14 cellular contexts compared by ENCODE assay signal in the genomic region with DNA sequence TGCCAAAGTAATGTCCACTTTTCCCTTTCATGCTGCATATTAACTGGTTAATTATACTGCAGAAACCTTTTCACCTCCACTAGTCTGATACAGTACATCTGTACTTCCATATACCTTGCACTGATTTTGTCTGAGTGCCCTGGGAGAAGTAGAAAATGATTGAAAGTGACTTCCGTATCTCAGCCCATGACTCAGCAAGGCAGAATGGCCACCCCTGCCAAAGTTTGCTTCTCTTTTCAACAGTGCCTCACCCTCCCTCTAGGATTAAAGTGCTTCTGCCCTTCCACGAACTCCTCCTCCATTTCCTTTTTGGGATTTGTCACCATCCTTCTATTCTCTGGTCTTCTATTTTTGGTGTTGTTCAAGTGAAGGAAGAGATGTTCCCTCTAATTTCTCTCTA. TPM values are rescaled to one million over a fixed set of nuclear protein-coding genes. Genes with fewer than 3 reads are reported as not detected.
DNase-seq lines count a peak whose midpoint lies in the region; ATAC-seq and TF ChIP-seq lines count a peak whose summit lies in the region.
"Not testable (repeated sequence)": the region's sequence is repeated elsewhere in the genome, so short reads cannot be mapped to it uniquely, and the experiment has no call there.
"Had no signal": no experiment of that assay in that cellular context is flagged by ENCODE, and none has a peak within 500 bp of the region (broad histone marks: within the 10 kb centered on the region; RNA-seq: fewer than 3 reads in every experiment).

No MANE protein-coding gene starts in this region.

- not testable (repeated sequence) for TF ChIP-seq CTCF in AG10803 (conservative IDR thresholded peaks at IDR 0.05; ENCODE audit: low read length); H9 (conservative IDR thresholded peaks at IDR 0.05); Panc1 (IDR thresholded peaks at IDR 0.05); brain microvascular endothelial cell (IDR thresholded peaks at IDR 0.05; ENCODE audit: low read depth, low read length, missing control alignments); fibroblast of mammary gland (conservative IDR thresholded peaks at IDR 0.05; ENCODE audit: control insufficient read depth, insufficient read depth, low read depth, low read length); left lung (IDR thresholded peaks at IDR 0.05); gastrocnemius medialis (IDR thresholded peaks at IDR 0.05 in 4 of 5, conservative IDR thresholded peaks at IDR 0.05 in 1 of 5)

- H2AFZ ChIP-seq in H9 (ENCODE audit: low read length): not testable (repeated sequence)

- H2BK5ac ChIP-seq in H9 (ENCODE audit: insufficient read length, low read length): not testable (repeated sequence)

- not testable (repeated sequence) for TF ChIP-seq POLR2A in gastrocnemius medialis (IDR thresholded peaks at IDR 0.05)

- POLR2A ChIA-PET in Panc1 (lab: Charles Lee): not testable (repeated sequence)

- H3K27ac Mint-ChIP-seq in H9: peak overlapping the region in 2 of 3 experiments; percentile 70 to 87; a peak in 4 of 7 replicates
- H3K27ac Mint-ChIP-seq in activated T-cell treated with anti-CD3 and anti-CD28 coated beads, Interleukin-2, amount 50 U/mL, for 24 hours: peak overlapping the region; percentile 60

- H3K27ac ChIP-seq in H9 (ENCODE audit: insufficient read length, low read depth, low read length); Panc1 (ENCODE audit: low read length); brain microvascular endothelial cell: not testable (repeated sequence)
- H3K27ac ChIP-seq in left lung: peak overlapping the region in 1 of 2 donors; percentile 61
- peak overlapping the region; percentile 56 to 78 (median 68) for H3K27ac ChIP-seq in gastrocnemius medialis

- not testable (repeated sequence) for ATAC-seq in Panc1
- ATAC-seq in left lung (peak; percentile 64), gastrocnemius medialis (peak; percentile 86 to 93)

- not testable (repeated sequence) for H2BK120ac ChIP-seq in H9 (ENCODE audit: low read depth, low read length, poor library complexity, severe bottlenecking)

- not testable (repeated sequence) for H3T11ph ChIP-seq in H9 (ENCODE audit: low read length)

- peaks cover 28% of the 10 kb centered on the region for H3K36me3 ChIP-seq in Panc1 (ENCODE audit: control insufficient read depth, insufficient read depth, low read length)
- H3K36me3 ChIP-seq in brain microvascular endothelial cell (replicated peaks): peaks cover 40% of the 10 kb centered on the region
- peaks cover 0 to 76% of the 10 kb centered on the region in 2 donors for H3K36me3 ChIP-seq in left lung
- peaks cover 0 to 47% of the 10 kb centered on the region in 2 donors for H3K36me3 ChIP-seq in gastrocnemius medialis

- H3K9me3 ChIP-seq in H9 (ENCODE audit: control insufficient read depth, low read depth, low read length); Panc1 (ENCODE audit: control insufficient read depth, insufficient read depth, low read depth, low read length); left lung; gastrocnemius medialis: not testable (repeated sequence)

- H2BK20ac ChIP-seq in H9 (ENCODE audit: low read depth, low read length, poor library complexity, severe bottlenecking): not testable (repeated sequence)

- not testable (repeated sequence) for H3K27me3 ChIP-seq in H9 (ENCODE audit: insufficient read depth, low read length); Panc1 (ENCODE audit: control insufficient read depth, insufficient read depth, low read length); brain microvascular endothelial cell (replicated peaks); left lung; gastrocnemius medialis

- not testable (repeated sequence) for H3K79me1 ChIP-seq in H9 (ENCODE audit: insufficient read depth, low read depth, low read length, poor library complexity, severe bottlenecking)

- CTCF ChIA-PET in Panc1 (lab: Charles Lee): not testable (repeated sequence)

- WGBS in H9 (ENCODE audit: extremely low coverage, insufficient read length, low lambda C conversion rate): no CpG with 5 or more reads among the region's 2 CpGs

- peaks cover 29 to 30% of the 10 kb centered on the region in 2 experiments for H3K4me1 Mint-ChIP-seq in H9
- not testable (repeated sequence) for H3K4me1 Mint-ChIP-seq in activated T-cell treated with anti-CD3 and anti-CD28 coated beads, Interleukin-2, amount 50 U/mL, for 24 hours (ENCODE audit: low read depth)

- not testable (repeated sequence) for H3K23me2 ChIP-seq in H9 (ENCODE audit: insufficient read length, low read depth, low read length, poor library complexity, severe bottlenecking)

- DNase-seq in AG10803 (ENCODE audit: low read depth) (peak; percentile 45), brain microvascular endothelial cell (peak; percentile 12), fibroblast of mammary gland (ENCODE audit: low read depth) (peak; percentile 56), gastrocnemius medialis (peak; percentile 53 to 71)
- not testable (repeated sequence) for DNase-seq in H9; Panc1 (ENCODE audit: low read depth, low spot score); activated T-cell treated with anti-CD3 and anti-CD28 coated beads, Interleukin-2, amount 50 U/mL, for 24 hours; left lung

- not testable (repeated sequence) for H3K27me3 Mint-ChIP-seq in H9 (ENCODE audit: low read depth); activated T-cell treated with anti-CD3 and anti-CD28 coated beads, Interleukin-2, amount 50 U/mL, for 24 hours

- H2AK5ac ChIP-seq in H9 (ENCODE audit: insufficient read length, low read length): not testable (repeated sequence)

- H4K91ac ChIP-seq in H9 (ENCODE audit: insufficient read length, low read depth, low read length): not testable (repeated sequence)

- in situ Hi-C loops in Panc1 (cut with HindIII; ENCODE audit: low pct_unique_long_range_greater_than_20kb, low sequenced_read_pairs); brain microvascular endothelial cell (cut with HindIII; ENCODE audit: low pct_ligation_motif_present, low sequenced_read_pairs); gastrocnemius medialis (cut with MboI; ENCODE audit: low sequenced_read_pairs in 4 of 4): not testable (repeated sequence)

- H4K5ac ChIP-seq in H9 (ENCODE audit: insufficient read length, low read depth, low read length): not testable (repeated sequence)

- not testable (repeated sequence) for H3K4me3 Mint-ChIP-seq in H9; activated T-cell treated with anti-CD3 and anti-CD28 coated beads, Interleukin-2, amount 50 U/mL, for 24 hours

- not testable (repeated sequence) for H3K79me2 ChIP-seq in H9 (ENCODE audit: insufficient read depth, low read length)

- not testable (repeated sequence) for H4K8ac ChIP-seq in H9 (replicated peaks; ENCODE audit: insufficient read length, low read depth, low read length)

- H3K4me2 ChIP-seq in H9 (ENCODE audit: insufficient read depth, insufficient read length, low read length): not testable (repeated sequence)

- H3K18ac ChIP-seq in H9 (ENCODE audit: insufficient read length, low read depth, low read length): not testable (repeated sequence)

- peaks cover 54 to 93% (median 70%) of the 10 kb centered on the region in 3 experiments; a peak in 6 of 7 replicates for H3K36me3 Mint-ChIP-seq in H9 (ENCODE audit: insufficient read depth in 1 of 3, low read depth in 3 of 3)
- peaks cover 93% of the 10 kb centered on the region for H3K36me3 Mint-ChIP-seq in activated T-cell treated with anti-CD3 and anti-CD28 coated beads, Interleukin-2, amount 50 U/mL, for 24 hours (ENCODE audit: low read depth)

- H3K14ac ChIP-seq in H9 (ENCODE audit: insufficient read depth, low read length): not testable (repeated sequence)

- TSS peak; percentile 35 for BruUV-seq in Panc1 (replicated peaks; lab: Mats Ljungman, UMichigan)

- not testable (repeated sequence) for H4K20me1 ChIP-seq in H9 (ENCODE audit: control insufficient read depth, insufficient read depth, insufficient read length)

- not testable (repeated sequence) for H3K23ac ChIP-seq in H9 (ENCODE audit: insufficient read length, low read depth, low read length)

- intact Hi-C loops in Panc1 (cut with micrococcal nuclease; ENCODE audit: unreplicated experiment); left lung (cut with DNase I); gastrocnemius medialis (cut with DNase I; ENCODE audit: low total_unique reads): not testable (repeated sequence)

- not testable (repeated sequence) for H3K4me1 ChIP-seq in H9 (ENCODE audit: insufficient read depth, low read length); Panc1 (ENCODE audit: control insufficient read depth, insufficient read depth, low read length)
- H3K4me1 ChIP-seq in left lung: peaks cover 0 to 11% of the 10 kb centered on the region in 2 donors
- peaks cover 18 to 31% of the 10 kb centered on the region in 2 donors for H3K4me1 ChIP-seq in gastrocnemius medialis

- H3K9me3 Mint-ChIP-seq in H9; activated T-cell treated with anti-CD3 and anti-CD28 coated beads, Interleukin-2, amount 50 U/mL, for 24 hours: not testable (repeated sequence)

- H2BK15ac ChIP-seq in H9 (ENCODE audit: low read depth, low read length): not testable (repeated sequence)

- not testable (repeated sequence) for H2BK12ac ChIP-seq in H9 (ENCODE audit: insufficient read length, low read depth, low read length)

- H3K9ac ChIP-seq in H9 (ENCODE audit: extremely low read depth, insufficient read length, low read length): not testable (repeated sequence)

- not testable (repeated sequence) for H3K56ac ChIP-seq in H9 (ENCODE audit: insufficient read length, low read depth, low read length)

- not testable (repeated sequence) for H3K4me3 ChIP-seq in AG10803 (ENCODE audit: low read length); Panc1 (ENCODE audit: low read depth in 2 of 2, low read length in 2 of 2); brain microvascular endothelial cell (ENCODE audit: low read depth, low read length); fibroblast of mammary gland (ENCODE audit: control insufficient read depth, low read depth, low read length); left lung; gastrocnemius medialis

- H3K4ac ChIP-seq in H9 (ENCODE audit: low read depth, low read length): not testable (repeated sequence)

RNA-seq across cellular contexts. Expression of a gene that starts 19.5 kb away (rescaled TPM):
- not detected in 2 replicates for total RNA-seq in H9 (2021)
- not detected for total RNA-seq in Panc1 (2021; ENCODE audit: unreplicated experiment)
- polyA plus RNA-seq in Panc1 (2012; ENCODE audit: insufficient read length): not detected
- total RNA-seq in left lung: not detected
- total RNA-seq in gastrocnemius medialis: not detected
- total RNA-seq: breast epithelium, Daoy, SK-MEL-5, upper lobe of left lung had no signal
- polyA plus RNA-seq: AG04450, esophagus had no signal

RNA-seq across cellular contexts. Expression of a gene that starts 39.8 kb away (rescaled TPM):
- total RNA-seq in H9 (2021): 84.6 and 93.1 TPM in 2 replicates
- total RNA-seq in Panc1 (2021; ENCODE audit: unreplicated experiment): 69.0 TPM
- polyA plus RNA-seq in Panc1 (2012; ENCODE audit: insufficient read length): 25.1 TPM
- total RNA-seq in left lung: 10 to 100 TPM; 51.3 to 55.4 TPM
- 10 to 100 TPM; 32.6 to 49.8 (median 45.2) TPM for total RNA-seq in gastrocnemius medialis
